Comparison of ENCODE assay signal across 10 cellular contexts in the genomic region with DNA sequence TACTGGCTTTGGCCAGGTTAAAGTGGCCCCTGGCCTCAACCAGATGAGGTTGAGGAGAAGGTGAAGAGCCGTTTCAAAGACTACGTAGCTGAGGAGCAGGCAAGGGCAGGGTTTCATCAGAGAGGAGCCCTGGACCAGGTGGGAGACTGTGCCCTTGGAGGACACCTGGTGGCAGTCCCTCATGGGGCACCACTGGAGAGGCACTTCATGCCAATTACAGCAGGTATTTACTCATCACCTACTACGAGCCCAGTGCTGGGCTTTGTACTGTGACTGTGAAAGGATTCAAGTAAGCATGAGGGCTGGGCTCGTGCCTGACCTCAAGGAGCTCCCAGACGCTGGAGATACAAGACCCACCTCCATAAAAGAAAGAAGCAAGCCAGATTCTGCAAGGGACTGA. TPM values are rescaled to one million over a fixed set of nuclear protein-coding genes. Genes with fewer than 3 reads are reported as not detected.
DNase-seq lines count a peak whose midpoint lies in the region; ATAC-seq and TF ChIP-seq lines count a peak whose summit lies in the region.
"Had no signal": no experiment of that assay in that cellular context is flagged by ENCODE, and none has a peak within 500 bp of the region (broad histone marks: within the 10 kb centered on the region; RNA-seq: fewer than 3 reads in every experiment).

No MANE protein-coding gene starts in this region.

- ATAC-seq in stimulated activated naive B cell treated with anti-CD40 and anti-IgM and Interleukin-4, amounts not matched to agents 10 μg/mL and 1 μg/mL and 100 μg/mL, for 72 hours (replicated peaks): peak; percentile 81 to 88
- no peak for ATAC-seq in HG03457 (IDR thresholded peaks at IDR 0.05; ENCODE audit: unreplicated experiment)

- no peak overlapping the region for H3K4me3 Mint-ChIP-seq in stimulated activated naive B cell treated with anti-CD40 and anti-IgM and Interleukin-4, amounts not matched to agents 10 μg/mL and 1 μg/mL and 100 μg/mL, for 72 hours
- no peak overlapping the region for H3K4me3 Mint-ChIP-seq in glutamatergic neuron (ENCODE audit: unreplicated experiment)

- H3K9me3 Mint-ChIP-seq in stimulated activated naive B cell treated with anti-CD40 and anti-IgM and Interleukin-4, amounts not matched to agents 10 μg/mL and 1 μg/mL and 100 μg/mL, for 72 hours: peaks cover 0 to 2% of the 10 kb centered on the region in 2 donors
- H3K9me3 Mint-ChIP-seq in glutamatergic neuron (ENCODE audit: unreplicated experiment): no peaks in the 10 kb centered on the region

- peak overlapping the region; percentile 39 for H3K27ac Mint-ChIP-seq in stimulated activated naive B cell treated with anti-CD40 and anti-IgM and Interleukin-4, amounts not matched to agents 10 μg/mL and 1 μg/mL and 100 μg/mL, for 72 hours
- H3K27ac Mint-ChIP-seq in glutamatergic neuron (ENCODE audit: unreplicated experiment): no peak overlapping the region

- H3K36me3 Mint-ChIP-seq in stimulated activated naive B cell treated with anti-CD40 and anti-IgM and Interleukin-4, amounts not matched to agents 10 μg/mL and 1 μg/mL and 100 μg/mL, for 72 hours: peaks cover 0 to 12% of the 10 kb centered on the region in 2 donors
- H3K36me3 Mint-ChIP-seq in glutamatergic neuron (ENCODE audit: unreplicated experiment): peaks cover 4% of the 10 kb centered on the region

- H3K4me1 Mint-ChIP-seq in stimulated activated naive B cell treated with anti-CD40 and anti-IgM and Interleukin-4, amounts not matched to agents 10 μg/mL and 1 μg/mL and 100 μg/mL, for 72 hours: peaks cover 14 to 25% of the 10 kb centered on the region in 2 donors
- peaks cover 20% of the 10 kb centered on the region for H3K4me1 Mint-ChIP-seq in glutamatergic neuron (ENCODE audit: low read depth, unreplicated experiment)

- peak; percentile 16 for TF ChIP-seq CTCF in epithelial cell of esophagus (IDR thresholded peaks at IDR 0.05; ENCODE audit: insufficient read depth, low read depth, low read length, missing control alignments)
- no peak for TF ChIP-seq CTCF in glutamatergic neuron (IDR thresholded peaks at IDR 0.05; ENCODE audit: partially characterized antibody, unreplicated experiment)

- no peak overlapping the region for H3K4me3 ChIP-seq in epithelial cell of esophagus (ENCODE audit: low read length)

- no peaks in the 10 kb centered on the region for H3K27me3 Mint-ChIP-seq in stimulated activated naive B cell treated with anti-CD40 and anti-IgM and Interleukin-4, amounts not matched to agents 10 μg/mL and 1 μg/mL and 100 μg/mL, for 72 hours
- peaks cover 3% of the 10 kb centered on the region for H3K27me3 Mint-ChIP-seq in glutamatergic neuron (ENCODE audit: unreplicated experiment)

- DNase-seq in activated CD4-positive, CD25-positive, alpha-beta regulatory T cell treated with anti-CD3 and anti-CD28 coated beads, Interleukin-2, amount 50 U/mL, for 16 hours (ENCODE audit: low read depth, low spot score): peak; percentile 12
- no peak for DNase-seq in activated CD4-positive, CD25-positive, alpha-beta regulatory T cell treated with anti-CD3 and anti-CD28 coated beads, Interleukin-2, amount 50 U/mL, for 72 hours
- DNase-seq in activated CD4-positive, alpha-beta T cell treated with anti-CD3 and anti-CD28 coated beads for 4 hours: peak; percentile 52 to 60
- DNase-seq in epithelial cell of esophagus (ENCODE audit: low read depth) (peak; percentile 41), NCI-H1417 treated with DMSO at 0.1 percent for 48 hours (lab: John Stamatoyannopoulos, UW) (no peak), glutamatergic neuron (no peak)
- no peak for DNase-seq in stimulated activated naive B cell treated with anti-CD40 and anti-IgM and Interleukin-4, amounts not matched to agents 10 μg/mL and 1 μg/mL and 100 μg/mL, for 72 hours
- DNase-seq: kidney glomerular epithelial cell, NCI-H524 treated with DMSO at 0.1 percent for 48 hours had no signal

RNA-seq across cellular contexts. Expression of a gene that starts 37.6 kb away (rescaled TPM):
- 10.8 TPM for total RNA-seq in glutamatergic neuron (ENCODE audit: unreplicated experiment)

Comparison
In these comparisons a context has a peak if more than half of its experiments do, and no peak if none do; other contexts are left out.
1. DNase-seq: peak in activated CD4-positive, CD25-positive, alpha-beta regulatory T cell treated with anti-CD3 and anti-CD28 coated beads, Interleukin-2, amount 50 U/mL, for 16 hours (single experiment), activated CD4-positive, alpha-beta T cell treated with anti-CD3 and anti-CD28 coated beads for 4 hours (2 of 2) and epithelial cell of esophagus (single experiment); none in activated CD4-positive, CD25-positive, alpha-beta regulatory T cell treated with anti-CD3 and anti-CD28 coated beads, Interleukin-2, amount 50 U/mL, for 72 hours (single experiment), stimulated activated naive B cell treated with anti-CD40 and anti-IgM and Interleukin-4, amounts not matched to agents 10 μg/mL and 1 μg/mL and 100 μg/mL, for 72 hours (single experiment), NCI-H1417 treated with DMSO at 0.1 percent for 48 hours (single experiment) and glutamatergic neuron (single experiment).